Comparison of ENCODE assay signal across 25 cellular contexts in genomic region chr10:132095403-132096113, GRCh38. TPM values are rescaled to one million over a fixed set of nuclear protein-coding genes. Genes with fewer than 3 reads are reported as not detected.
DNase-seq lines count a peak whose midpoint lies in the region; ATAC-seq and TF ChIP-seq lines count a peak whose summit lies in the region.
"Had no signal": no experiment of that assay in that cellular context is flagged by ENCODE, and none has a peak within 500 bp of the region (broad histone marks: within the 10 kb centered on the region; RNA-seq: fewer than 3 reads in every experiment).

No MANE protein-coding gene starts in this region.

- H3K36me3 Mint-ChIP-seq in neural progenitor cell (no peaks in the 10 kb centered on the region), type B pancreatic cell (no peaks in the 10 kb centered on the region)
- H3K36me3 Mint-ChIP-seq: naive thymus-derived CD8-positive, alpha-beta T cell had no signal

- H3F3A ChIP-seq in neural progenitor cell (ENCODE audit: low read depth) = no peaks in the 10 kb centered on the region

- H3K4me1 ChIP-seq in right atrium auricular region (no peaks in the 10 kb centered on the region), neural progenitor cell (no peaks in the 10 kb centered on the region)
- H3K4me1 ChIP-seq: body of pancreas, foreskin keratinocyte, lower lobe of right lung, tibial nerve had no signal

- no peak for ATAC-seq in Right ventricle myocardium inferior
- ATAC-seq in HG02588 (IDR thresholded peaks at IDR 0.05; ENCODE audit: unreplicated experiment) = no peak
- ATAC-seq in GM18517 (IDR thresholded peaks at IDR 0.05; ENCODE audit: unreplicated experiment) = no peak
- ATAC-seq: body of pancreas; lower lobe of right lung; naive thymus-derived CD8-positive, alpha-beta T cell; WTC11 had no signal

- H3K9ac ChIP-seq in neural progenitor cell = no peak overlapping the region

- H3K27me3 Mint-ChIP-seq in neural progenitor cell (ENCODE audit: insufficient read depth, low read depth) (peaks cover 4% of the 10 kb centered on the region), type B pancreatic cell (peaks cover 39% of the 10 kb centered on the region)

- H3K9me3 ChIP-seq in right atrium auricular region (no peaks in the 10 kb centered on the region), neural progenitor cell (ENCODE audit: low read depth) (no peaks in the 10 kb centered on the region)
- H3K9me3 ChIP-seq: body of pancreas, esophagus squamous epithelium, lower lobe of right lung had no signal

- peak overlapping the region; percentile 18 for H3K27ac Mint-ChIP-seq in neural progenitor cell
- no peak overlapping the region for H3K27ac Mint-ChIP-seq in type B pancreatic cell
- H3K27ac Mint-ChIP-seq: activated CD4-positive, alpha-beta T cell treated with anti-CD3 and anti-CD28 coated beads, Interleukin-2, amount 10 ng/mL, durations not matched to agents 7 days and 5 days; IgD-negative memory B cell; naive thymus-derived CD8-positive, alpha-beta T cell; WTC11 had no signal

- no peak overlapping the region for H3K27ac ChIP-seq in right atrium auricular region
- H3K27ac ChIP-seq in neural progenitor cell = no peak overlapping the region
- H3K27ac ChIP-seq: body of pancreas, esophagus squamous epithelium, foreskin keratinocyte, lower lobe of right lung, ovary, SK-N-MC, tibial nerve had no signal

- no peak overlapping the region for H3K4me3 ChIP-seq in right atrium auricular region
- H3K4me3 ChIP-seq in neural progenitor cell = no peak overlapping the region
- H3K4me3 ChIP-seq: body of pancreas, esophagus squamous epithelium, lower lobe of right lung, ovary, SK-N-MC, tibial nerve had no signal

- H3K4me3 Mint-ChIP-seq in neural progenitor cell (no peak overlapping the region), type B pancreatic cell (no peak overlapping the region)
- H3K4me3 Mint-ChIP-seq: activated CD4-positive, alpha-beta T cell treated with anti-CD3 and anti-CD28 coated beads, Interleukin-2, amount 10 ng/mL, durations not matched to agents 7 days and 5 days; naive thymus-derived CD8-positive, alpha-beta T cell; WTC11 had no signal

- H2AFZ ChIP-seq in neural progenitor cell (replicated peaks) = no peak overlapping the region

- H3K36me3 ChIP-seq in right atrium auricular region = no peaks in the 10 kb centered on the region
- H3K36me3 ChIP-seq in neural progenitor cell = no peaks in the 10 kb centered on the region
- H3K36me3 ChIP-seq: esophagus squamous epithelium, lower lobe of right lung, ovary, tibial nerve had no signal

- no peaks in the 10 kb centered on the region for H3K4me1 Mint-ChIP-seq in neural progenitor cell
- no peaks in the 10 kb centered on the region for H3K4me1 Mint-ChIP-seq in type B pancreatic cell (ENCODE audit: unreplicated experiment)
- H3K4me1 Mint-ChIP-seq: naive thymus-derived CD8-positive, alpha-beta T cell; WTC11 had no signal

- intact Hi-C loops in Right ventricle myocardium inferior (cut with DNase I) = no loop called here

- TF ChIP-seq CTCF in right atrium auricular region (IDR thresholded peaks at IDR 0.05) = no peak
- no peak for TF ChIP-seq CTCF in neural progenitor cell (IDR thresholded peaks at IDR 0.05)
- no peak for TF ChIP-seq CTCF in type B pancreatic cell (conservative IDR thresholded peaks at IDR 0.05)

- H3K9me3 Mint-ChIP-seq in neural progenitor cell (peaks cover 6% of the 10 kb centered on the region), type B pancreatic cell (peaks cover 9% of the 10 kb centered on the region)
- H3K9me3 Mint-ChIP-seq: activated CD4-positive, alpha-beta T cell treated with anti-CD3 and anti-CD28 coated beads, Interleukin-2, amount 10 ng/mL, durations not matched to agents 7 days and 5 days had no signal

- H3K4me2 ChIP-seq in neural progenitor cell = no peak overlapping the region

- DNase-seq in right atrium auricular region (ENCODE audit: low spot score) (peak; percentile 36), Right ventricle myocardium inferior (ENCODE audit: missing footprints) (no peak), HT-29 (ENCODE audit: low spot score) (peak; percentile 5), neural progenitor cell (ENCODE audit: low spot score) (no peak), type B pancreatic cell (ENCODE audit: extremely low spot score, unreplicated experiment) (peak; percentile 58)
- DNase-seq: activated naive CD4-positive, alpha-beta T cell; body of pancreas; DMS79; esophagus squamous epithelium; lower lobe of right lung; naive thymus-derived CD8-positive, alpha-beta T cell; NCI-H1694; NCI-H446 treated with DMSO at 0.1 percent for 48 hours; NCI-H774; ovary; stimulated activated CD4-positive, alpha-beta T cell treated with anti-CD3 and anti-CD28 coated beads, Interleukin-2, amount 100 ng/mL, for 24 hours had no signal

- H3K27me3 ChIP-seq in right atrium auricular region (no peaks in the 10 kb centered on the region), neural progenitor cell (no peaks in the 10 kb centered on the region)
- H3K27me3 ChIP-seq: body of pancreas, esophagus squamous epithelium, foreskin keratinocyte, ovary, tibial nerve had no signal

- H3K79me2 ChIP-seq in neural progenitor cell (ENCODE audit: low read depth) = no peaks in the 10 kb centered on the region

- no peaks in the 10 kb centered on the region for H4K20me1 ChIP-seq in neural progenitor cell (ENCODE audit: low read depth)

RNA-seq across cellular contexts. Expression of gene JAKMIP3, which starts 29.8 kb away (rescaled TPM):
- total RNA-seq in right atrium auricular region (under 1 TPM; 0.20 to 0.44 TPM), Right ventricle myocardium inferior (1.6 TPM), neural progenitor cell (ENCODE audit: low replicate concordance) (0.31 and 0.37 TPM in 2 replicates), type B pancreatic cell (ENCODE audit: low replicate concordance) (0.10 and 0.19 TPM in 2 replicates)
- total RNA-seq in HT-29 (2014; rRNA removed; shearing (Covaris generic)) = 0.08 TPM in 1 of 2 replicates, not detected in the other
- total RNA-seq: kidney epithelial cell had no signal

Comparison
In these comparisons a context has a peak if more than half of its experiments do, and no peak if none do; other contexts are left out.
1. DNase-seq: peak in right atrium auricular region (single experiment), HT-29 (single experiment) and type B pancreatic cell (single experiment); none in Right ventricle myocardium inferior (single experiment) and neural progenitor cell (single experiment).